Comparison of ENCODE assay signal across 1 cellular context in genomic region chr6:155544677-155545076, GRCh38.
A peak's percentile ranks its signal among the peaks of the same experiment; 100 is the strongest.
TF ChIP-seq lines count a peak whose summit lies in the region.

No MANE protein-coding gene starts in this region.

TF ChIP-seq in HepG2, 621 proteins besides CTCF, POLR2A, EP300 and RAD21 (continued from another document and continues in another):
- TF ChIP-seq, protein P1, sequence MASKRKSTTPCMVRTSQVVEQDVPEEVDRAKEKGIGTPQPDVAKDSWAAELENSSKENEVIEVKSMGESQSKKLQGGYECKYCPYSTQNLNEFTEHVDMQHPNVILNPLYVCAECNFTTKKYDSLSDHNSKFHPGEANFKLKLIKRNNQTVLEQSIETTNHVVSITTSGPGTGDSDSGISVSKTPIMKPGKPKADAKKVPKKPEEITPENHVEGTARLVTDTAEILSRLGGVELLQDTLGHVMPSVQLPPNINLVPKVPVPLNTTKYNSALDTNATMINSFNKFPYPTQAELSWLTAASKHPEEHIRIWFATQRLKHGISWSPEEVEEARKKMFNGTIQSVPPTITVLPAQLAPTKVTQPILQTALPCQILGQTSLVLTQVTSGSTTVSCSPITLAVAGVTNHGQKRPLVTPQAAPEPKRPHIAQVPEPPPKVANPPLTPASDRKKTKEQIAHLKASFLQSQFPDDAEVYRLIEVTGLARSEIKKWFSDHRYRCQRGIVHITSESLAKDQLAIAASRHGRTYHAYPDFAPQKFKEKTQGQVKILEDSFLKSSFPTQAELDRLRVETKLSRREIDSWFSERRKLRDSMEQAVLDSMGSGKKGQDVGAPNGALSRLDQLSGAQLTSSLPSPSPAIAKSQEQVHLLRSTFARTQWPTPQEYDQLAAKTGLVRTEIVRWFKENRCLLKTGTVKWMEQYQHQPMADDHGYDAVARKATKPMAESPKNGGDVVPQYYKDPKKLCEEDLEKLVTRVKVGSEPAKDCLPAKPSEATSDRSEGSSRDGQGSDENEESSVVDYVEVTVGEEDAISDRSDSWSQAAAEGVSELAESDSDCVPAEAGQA (IDR thresholded peaks at IDR 0.05; ENCODE audit: low read depth): no peak
- TF ChIP-seq, protein P1 (CRISPR knock-in tag; IDR thresholded peaks at IDR 0.05; ENCODE audit: borderline replicate concordance): no peak
- TF ChIP-seq ZNF773 (CRISPR knock-in tag; IDR thresholded peaks at IDR 0.05; ENCODE audit: borderline replicate concordance) (no peak), HNF4A (CRISPR knock-in tag; IDR thresholded peaks at IDR 0.05) (peak; percentile 60), ZNF547 (CRISPR knock-in tag; IDR thresholded peaks at IDR 0.05) (no peak), ZIK1 (CRISPR knock-in tag; IDR thresholded peaks at IDR 0.05; ENCODE audit: borderline replicate concordance, low read depth) (no peak), SP140L (CRISPR knock-in tag; IDR thresholded peaks at IDR 0.05; ENCODE audit: borderline replicate concordance) (no peak), AGO1 (IDR thresholded peaks at IDR 0.05; ENCODE audit: low read depth, low read length, poor library complexity, severe bottlenecking) (no peak), ELF3 (CRISPR knock-in tag; IDR thresholded peaks at IDR 0.05) (0 out of 2 replicates have a peak, but pooled peaks have one; percentile 38), HDAC6 (IDR thresholded peaks at IDR 0.05; ENCODE audit: low read depth, low read length) (no peak), TOE1 (CRISPR knock-in tag; IDR thresholded peaks at IDR 0.05) (no peak), ZNF788 (CRISPR knock-in tag; IDR thresholded peaks at IDR 0.05; ENCODE audit: borderline replicate concordance) (0 out of 2 replicates have a peak, but pooled peaks have one; percentile 40), TGIF2 (CRISPR knock-in tag; IDR thresholded peaks at IDR 0.05) (no peak), SRSF4 (IDR thresholded peaks at IDR 0.05; ENCODE audit: low read depth, low read length, poor library complexity, severe bottlenecking) (no peak), ZNF460 (CRISPR knock-in tag; IDR thresholded peaks at IDR 0.05; ENCODE audit: borderline replicate concordance) (no peak), CREB1 (IDR thresholded peaks at IDR 0.05) (no peak), CREB1 (CRISPR knock-in tag; IDR thresholded peaks at IDR 0.05) (no peak), NFYB (CRISPR knock-in tag; IDR thresholded peaks at IDR 0.05) (no peak), RARG (CRISPR knock-in tag; IDR thresholded peaks at IDR 0.05; ENCODE audit: low read depth) (no peak), ATF7-NPFF (CRISPR knock-in tag; IDR thresholded peaks at IDR 0.05; ENCODE audit: low read depth) (no peak), ZNF652 (CRISPR knock-in tag; IDR thresholded peaks at IDR 0.05; ENCODE audit: borderline replicate concordance, low read depth) (peak; percentile 46; the same call in 1 of the 2 replicates), ZNF589 (CRISPR knock-in tag; conservative IDR thresholded peaks at IDR 0.05) (no peak), CEBPB (IDR thresholded peaks at IDR 0.05; ENCODE audit: borderline replicate concordance, low read depth, low read length) (no peak), IRF2 (CRISPR knock-in tag; IDR thresholded peaks at IDR 0.05) (no peak), IKZF4 (CRISPR knock-in tag; IDR thresholded peaks at IDR 0.05; ENCODE audit: borderline replicate concordance, low read depth, not compliant biosample characterization) (no peak), ATM (IDR thresholded peaks at IDR 0.05; ENCODE audit: borderline replicate concordance) (no peak), ZNF768 (CRISPR knock-in tag; IDR thresholded peaks at IDR 0.05) (no peak), ZNF605 (CRISPR knock-in tag; IDR thresholded peaks at IDR 0.05) (0 out of 2 replicates have a peak, but pooled peaks have one; percentile 39), ZNF572 (CRISPR knock-in tag; IDR thresholded peaks at IDR 0.05) (0 out of 2 replicates have a peak, but pooled peaks have one; percentile 56), ZNF260 (CRISPR knock-in tag; IDR thresholded peaks at IDR 0.05; ENCODE audit: borderline replicate concordance, low read depth) (no peak), ZNF687 (CRISPR knock-in tag; IDR thresholded peaks at IDR 0.05) (peak; percentile 17; the same call in 1 of the 2 replicates), NR2C2 (CRISPR knock-in tag; IDR thresholded peaks at IDR 0.05; ENCODE audit: borderline replicate concordance) (no peak), CHD4 (IDR thresholded peaks at IDR 0.05; ENCODE audit: borderline replicate concordance, low read length) (no peak), SMAD1 (CRISPR knock-in tag; IDR thresholded peaks at IDR 0.05; ENCODE audit: borderline replicate concordance, low read depth) (peak; percentile 62; the same call in 1 of the 2 replicates), ZNF772 (CRISPR knock-in tag; IDR thresholded peaks at IDR 0.05) (no peak), SIX4 (CRISPR knock-in tag; IDR thresholded peaks at IDR 0.05) (no peak), SALL1 (CRISPR knock-in tag; IDR thresholded peaks at IDR 0.05) (peak; percentile 48; the same call in 1 of the 2 replicates), PCBP1 (IDR thresholded peaks at IDR 0.05; ENCODE audit: borderline replicate concordance, low read depth, low read length) (no peak), ZNF143 (CRISPR knock-in tag; IDR thresholded peaks at IDR 0.05) (no peak), WIZ (CRISPR knock-in tag; IDR thresholded peaks at IDR 0.05) (0 out of 2 replicates have a peak, but pooled peaks have one; percentile 41), ZNF33B (CRISPR knock-in tag; IDR thresholded peaks at IDR 0.05) (no peak), RBM22 (optimal IDR thresholded peaks at IDR 0.05; ENCODE audit: low read length) (no peak), TOPORS (CRISPR knock-in tag; IDR thresholded peaks at IDR 0.05) (no peak), ZNF335 (CRISPR knock-in tag; IDR thresholded peaks at IDR 0.05) (no peak), GLMP (CRISPR knock-in tag; IDR thresholded peaks at IDR 0.05; ENCODE audit: borderline replicate concordance) (no peak)
- TF ChIP-seq, protein P2, sequence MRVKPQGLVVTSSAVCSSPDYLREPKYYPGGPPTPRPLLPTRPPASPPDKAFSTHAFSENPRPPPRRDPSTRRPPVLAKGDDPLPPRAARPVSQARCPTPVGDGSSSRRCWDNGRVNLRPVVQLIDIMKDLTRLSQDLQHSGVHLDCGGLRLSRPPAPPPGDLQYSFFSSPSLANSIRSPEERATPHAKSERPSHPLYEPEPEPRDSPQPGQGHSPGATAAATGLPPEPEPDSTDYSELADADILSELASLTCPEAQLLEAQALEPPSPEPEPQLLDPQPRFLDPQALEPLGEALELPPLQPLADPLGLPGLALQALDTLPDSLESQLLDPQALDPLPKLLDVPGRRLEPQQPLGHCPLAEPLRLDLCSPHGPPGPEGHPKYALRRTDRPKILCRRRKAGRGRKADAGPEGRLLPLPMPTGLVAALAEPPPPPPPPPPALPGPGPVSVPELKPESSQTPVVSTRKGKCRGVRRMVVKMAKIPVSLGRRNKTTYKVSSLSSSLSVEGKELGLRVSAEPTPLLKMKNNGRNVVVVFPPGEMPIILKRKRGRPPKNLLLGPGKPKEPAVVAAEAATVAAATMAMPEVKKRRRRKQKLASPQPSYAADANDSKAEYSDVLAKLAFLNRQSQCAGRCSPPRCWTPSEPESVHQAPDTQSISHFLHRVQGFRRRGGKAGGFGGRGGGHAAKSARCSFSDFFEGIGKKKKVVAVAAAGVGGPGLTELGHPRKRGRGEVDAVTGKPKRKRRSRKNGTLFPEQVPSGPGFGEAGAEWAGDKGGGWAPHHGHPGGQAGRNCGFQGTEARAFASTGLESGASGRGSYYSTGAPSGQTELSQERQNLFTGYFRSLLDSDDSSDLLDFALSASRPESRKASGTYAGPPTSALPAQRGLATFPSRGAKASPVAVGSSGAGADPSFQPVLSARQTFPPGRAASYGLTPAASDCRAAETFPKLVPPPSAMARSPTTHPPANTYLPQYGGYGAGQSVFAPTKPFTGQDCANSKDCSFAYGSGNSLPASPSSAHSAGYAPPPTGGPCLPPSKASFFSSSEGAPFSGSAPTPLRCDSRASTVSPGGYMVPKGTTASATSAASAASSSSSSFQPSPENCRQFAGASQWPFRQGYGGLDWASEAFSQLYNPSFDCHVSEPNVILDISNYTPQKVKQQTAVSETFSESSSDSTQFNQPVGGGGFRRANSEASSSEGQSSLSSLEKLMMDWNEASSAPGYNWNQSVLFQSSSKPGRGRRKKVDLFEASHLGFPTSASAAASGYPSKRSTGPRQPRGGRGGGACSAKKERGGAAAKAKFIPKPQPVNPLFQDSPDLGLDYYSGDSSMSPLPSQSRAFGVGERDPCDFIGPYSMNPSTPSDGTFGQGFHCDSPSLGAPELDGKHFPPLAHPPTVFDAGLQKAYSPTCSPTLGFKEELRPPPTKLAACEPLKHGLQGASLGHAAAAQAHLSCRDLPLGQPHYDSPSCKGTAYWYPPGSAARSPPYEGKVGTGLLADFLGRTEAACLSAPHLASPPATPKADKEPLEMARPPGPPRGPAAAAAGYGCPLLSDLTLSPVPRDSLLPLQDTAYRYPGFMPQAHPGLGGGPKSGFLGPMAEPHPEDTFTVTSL (CRISPR knock-in tag; IDR thresholded peaks at IDR 0.05; ENCODE audit: borderline replicate concordance): no peak
- TF ChIP-seq, protein P3, sequence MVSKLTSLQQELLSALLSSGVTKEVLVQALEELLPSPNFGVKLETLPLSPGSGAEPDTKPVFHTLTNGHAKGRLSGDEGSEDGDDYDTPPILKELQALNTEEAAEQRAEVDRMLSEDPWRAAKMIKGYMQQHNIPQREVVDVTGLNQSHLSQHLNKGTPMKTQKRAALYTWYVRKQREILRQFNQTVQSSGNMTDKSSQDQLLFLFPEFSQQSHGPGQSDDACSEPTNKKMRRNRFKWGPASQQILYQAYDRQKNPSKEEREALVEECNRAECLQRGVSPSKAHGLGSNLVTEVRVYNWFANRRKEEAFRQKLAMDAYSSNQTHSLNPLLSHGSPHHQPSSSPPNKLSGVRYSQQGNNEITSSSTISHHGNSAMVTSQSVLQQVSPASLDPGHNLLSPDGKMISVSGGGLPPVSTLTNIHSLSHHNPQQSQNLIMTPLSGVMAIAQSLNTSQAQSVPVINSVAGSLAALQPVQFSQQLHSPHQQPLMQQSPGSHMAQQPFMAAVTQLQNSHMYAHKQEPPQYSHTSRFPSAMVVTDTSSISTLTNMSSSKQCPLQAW (CRISPR knock-in tag; IDR thresholded peaks at IDR 0.05): 0 out of 2 replicates have a peak, but pooled peaks have one; percentile 24
